In the genomic region with DNA sequence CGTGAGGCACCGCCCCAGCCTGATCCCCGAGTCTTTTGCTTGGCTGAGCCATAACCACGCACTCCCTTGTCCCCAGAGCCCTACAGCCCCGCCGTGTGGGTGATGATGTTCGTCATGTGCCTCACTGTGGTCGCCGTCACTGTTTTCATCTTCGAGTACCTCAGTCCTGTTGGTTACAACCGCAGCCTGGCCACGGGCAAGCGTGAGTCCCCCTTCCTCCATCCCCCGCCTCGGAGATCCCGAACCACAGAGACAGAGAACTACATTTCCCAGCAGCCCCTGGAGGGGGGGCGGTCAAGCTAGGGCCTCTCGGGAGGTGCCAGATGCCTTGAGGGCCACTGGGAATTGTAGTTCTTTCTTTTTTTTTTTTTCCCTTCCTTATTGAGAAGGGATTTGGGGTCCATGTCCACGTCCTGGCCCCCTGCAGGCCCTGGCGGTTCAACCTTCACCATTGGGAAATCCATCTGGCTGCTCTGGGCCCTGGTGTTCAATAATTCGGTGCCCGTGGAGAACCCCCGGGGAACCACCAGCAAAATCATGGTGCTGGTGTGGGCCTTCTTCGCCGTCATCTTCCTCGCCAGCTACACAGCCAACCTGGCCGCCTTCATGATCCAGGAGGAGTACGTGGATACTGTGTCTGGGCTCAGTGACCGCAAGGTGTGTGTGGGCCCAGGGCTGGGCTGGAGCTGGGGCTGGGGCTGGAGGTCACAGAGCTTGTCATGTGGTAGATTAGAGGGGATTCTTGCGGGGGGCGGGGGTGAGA, we compare ENCODE assay signal across 9 cellular contexts. TPM values are rescaled to one million over a fixed set of nuclear protein-coding genes. Genes with fewer than 3 reads are reported as not detected.
DNase-seq lines count a peak whose midpoint lies in the region; ATAC-seq and TF ChIP-seq lines count a peak whose summit lies in the region.
"Had no signal": no experiment of that assay in that cellular context is flagged by ENCODE, and none has a peak within 500 bp of the region (broad histone marks: within the 10 kb centered on the region; RNA-seq: fewer than 3 reads in every experiment).

No MANE protein-coding gene starts in this region.

- H3K4me1 ChIP-seq in heart left ventricle, result peaks cover 0 to 18% (median 0%) of the 10 kb centered on the region in 12 donors
- H3K4me1 ChIP-seq: uterus had no signal

- 67 to 71% (median 70%) methylated on average over 31 of the region's 31 CpGs for WGBS in heart left ventricle, 4 donors

- no peak for TF ChIP-seq POLR2A in heart left ventricle (IDR thresholded peaks at IDR 0.05)

- DNase-seq in Ammon's horn (ENCODE audit: low spot score), result peak; percentile 48
- DNase-seq in NCI-H2171 treated with DMSO at 0.1 percent for 48 hours (lab: John Stamatoyannopoulos, UW), result peak; percentile 47
- DNase-seq in activated T-cell treated with anti-CD3 and anti-CD28 coated beads for 48 hours (ENCODE audit: low read depth), result peak; percentile 74
- peak in 3 of 5 donors; percentile 40 to 72 (median 51) for DNase-seq in heart left ventricle
- peak; percentile 52 for DNase-seq in stimulated activated CD4-positive, alpha-beta T cell treated with anti-CD3 and anti-CD28 coated beads, Interleukin-2, amount 100 ng/mL, for 4 hours (ENCODE audit: low read depth)

- H3K36me3 ChIP-seq in heart left ventricle, result no peaks in the 10 kb centered on the region
- H3K36me3 ChIP-seq: uterus had no signal

- intact Hi-C loops in heart left ventricle (cut with DNase I), result no loop called here

- no peak overlapping the region for H3K27ac ChIP-seq in heart left ventricle
- H3K27ac ChIP-seq: uterus had no signal

- H3K4me3 ChIP-seq in heart left ventricle, result peak overlapping the region in 1 of 12 donors; percentile 28
- H3K4me3 ChIP-seq: uterus had no signal

- peak; percentile 61 for ATAC-seq in GM19467 (IDR thresholded peaks at IDR 0.05; ENCODE audit: unreplicated experiment)
- ATAC-seq in heart left ventricle, result peak in 3 of 4 donors; percentile 46 to 59 (median 54)
- ATAC-seq in HG03342 (IDR thresholded peaks at IDR 0.05; ENCODE audit: unreplicated experiment), result no peak
- ATAC-seq in GM21390 (IDR thresholded peaks at IDR 0.05; ENCODE audit: unreplicated experiment), result no peak

- no peak for TF ChIP-seq CTCF in heart left ventricle (IDR thresholded peaks at IDR 0.05)

- no peaks in the 10 kb centered on the region for H3K9me3 ChIP-seq in heart left ventricle
- H3K9me3 ChIP-seq: uterus had no signal

- peaks cover 0 to 18% (median 0%) of the 10 kb centered on the region in 9 donors for H3K27me3 ChIP-seq in heart left ventricle
- H3K27me3 ChIP-seq: uterus had no signal

RNA-seq across cellular contexts. Expression of gene GRIN2D, which starts 25.9 kb away (rescaled TPM):
- 1 to 10 TPM in 1 of 9 donors, under 1 TPM in 8; 0.14 to 1.6 (median 0.19) TPM for total RNA-seq in heart left ventricle
- polyA plus RNA-seq in heart left ventricle, result under 1 TPM; 0.15 to 0.25 TPM

RNA-seq across cellular contexts. Expression of gene GRWD1, which starts 26.4 kb away (rescaled TPM):
- total RNA-seq in heart left ventricle, result 10 to 100 TPM; 13.9 to 24.7 (median 19.0) TPM
- polyA plus RNA-seq in heart left ventricle, result 10 to 100 TPM in 1 of 2 donors, 1 to 10 TPM in 1; 5.1 to 35.4 TPM

RNA-seq across cellular contexts. Expression of gene KDELR1, which starts 28.0 kb away (rescaled TPM):
- total RNA-seq in heart left ventricle, result 100 to 1,000 TPM in 1 of 9 donors, 10 to 100 TPM in 8; 64.5 to 109 (median 79.1) TPM
- polyA plus RNA-seq in heart left ventricle, result 100 to 1,000 TPM in 1 of 2 donors, 10 to 100 TPM in 1; 60.0 to 113 TPM

RNA-seq across cellular contexts. Expression of gene KCNJ14, which starts 36.0 kb away (rescaled TPM):
- total RNA-seq in heart left ventricle, result 1 to 10 TPM in 1 of 9 donors, under 1 TPM in 8; 0.20 to 2.0 (median 0.40) TPM
- polyA plus RNA-seq in heart left ventricle, result under 1 TPM; 0.23 to 0.83 TPM

RNA-seq across cellular contexts. Expression of gene CYTH2, which starts 49.8 kb away (rescaled TPM):
- total RNA-seq in heart left ventricle, result 10 to 100 TPM; 12.3 to 47.3 (median 31.0) TPM
- 10 to 100 TPM; 21.0 to 55.3 TPM for polyA plus RNA-seq in heart left ventricle

Comparison
In these comparisons a context has a peak if more than half of its experiments do, and no peak if none do; other contexts are left out.
1. ATAC-seq: peak in GM19467 (single experiment) and heart left ventricle (3 of 4); none in HG03342 (single experiment) and GM21390 (single experiment).
2. Peak in every context shown above with its lines, with median percentiles within 50 percentile points of each other: DNase-seq.